Comparison of ENCODE assay signal across 8 cellular contexts in the genomic region with DNA sequence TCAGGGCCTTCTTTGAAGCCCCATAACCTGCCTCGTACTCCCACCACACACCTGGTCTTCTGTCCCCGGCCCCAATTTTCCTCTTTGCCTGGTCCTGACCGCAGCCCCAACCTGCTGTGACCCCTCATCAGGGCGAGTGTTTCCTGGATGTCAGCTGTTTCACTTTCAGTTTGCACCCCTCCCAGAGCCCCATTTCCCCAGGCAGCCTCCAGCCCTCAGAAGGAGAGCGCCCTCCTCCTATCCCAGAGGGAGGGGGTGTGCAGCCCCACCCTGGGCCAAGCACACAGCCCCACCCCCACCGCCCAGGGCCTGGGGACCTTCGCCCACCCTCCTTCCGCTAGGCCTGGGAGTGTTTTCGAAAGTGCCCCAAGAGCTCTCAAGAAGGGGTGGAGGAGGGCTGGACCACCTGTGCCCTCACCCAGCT. TPM values are rescaled to one million over a fixed set of nuclear protein-coding genes. Genes with fewer than 3 reads are reported as not detected.
DNase-seq lines count a peak whose midpoint lies in the region; ATAC-seq, FAIRE-seq and TF ChIP-seq lines count a peak whose summit lies in the region.

No MANE protein-coding gene starts in this region.

- intact Hi-C loops in left ventricle myocardium inferior (cut with micrococcal nuclease) (no loop called here), left ventricle myocardium superior (cut with micrococcal nuclease) (no loop called here), kidney (cut with DNase I) (no loop called here)

- FAIRE-seq in kidney (lab: Jason Lieb, UNC), result no peak

- H3K27me3 ChIP-seq in left ventricle myocardium inferior (ENCODE audit: low read depth) (no peaks in the 10 kb centered on the region), tibial nerve (no peaks in the 10 kb centered on the region)

- WGBS in tibial nerve, 2 donors, result 70 to 72% methylated on average over 6 to 7 of the region's 9 CpGs

- H3K27ac ChIP-seq in left ventricle myocardium inferior (replicated peaks), result peak overlapping the region; percentile 92
- peak overlapping the region in 1 of 2 donors; percentile 48 for H3K27ac ChIP-seq in kidney (ENCODE audit: low read depth in 2 of 2, low read length in 2 of 2)
- peak overlapping the region in 3 of 4 donors; percentile 87 to 93 (median 91) for H3K27ac ChIP-seq in tibial nerve

- no peaks in the 10 kb centered on the region for H3K9me3 ChIP-seq in left ventricle myocardium inferior (replicated peaks)
- H3K9me3 ChIP-seq in kidney (ENCODE audit: control insufficient read depth in 1 of 2, low read length in 2 of 2), result no peaks in the 10 kb centered on the region
- H3K9me3 ChIP-seq in tibial nerve, result no peaks in the 10 kb centered on the region

- TF ChIP-seq CTCF in left ventricle myocardium inferior (IDR thresholded peaks at IDR 0.05; ENCODE audit: borderline replicate concordance) (no peak), kidney (IDR thresholded peaks at IDR 0.05; ENCODE audit: borderline replicate concordance, extremely low read depth, insufficient read depth) (no peak), tibial nerve (IDR thresholded peaks at IDR 0.05) (no peak)

- TF ChIP-seq EP300 in tibial nerve (IDR thresholded peaks at IDR 0.05), result no peak

- TF ChIP-seq POLR2A in tibial nerve (IDR thresholded peaks at IDR 0.05), result no peak

- ATAC-seq in left ventricle myocardium superior (no peak), HG03097 (IDR thresholded peaks at IDR 0.05; ENCODE audit: low FRiP score, unreplicated experiment) (no peak)

- peak overlapping the region; percentile 8 to 10 for H3K9ac ChIP-seq in kidney (ENCODE audit: low read length in 2 of 2)

- H3K4me3 ChIP-seq in left ventricle myocardium inferior (peak overlapping the region; percentile 97), kidney (ENCODE audit: low read length in 2 of 2) (peak overlapping the region in 1 of 2 donors; percentile 91), tibial nerve (peak overlapping the region in 3 of 4 donors; percentile 78 to 96 (median 83))

- H3K36me3 ChIP-seq in left ventricle myocardium inferior (peaks cover 39% of the 10 kb centered on the region), kidney (ENCODE audit: control insufficient read depth in 1 of 2, insufficient read depth in 2 of 2, low read length in 2 of 2) (peaks cover 15 to 21% of the 10 kb centered on the region in 2 donors), tibial nerve (peaks cover 4 to 42% (median 21%) of the 10 kb centered on the region in 3 donors)

- no peak for DNase-seq in left ventricle myocardium inferior
- no peak for DNase-seq in left ventricle myocardium superior
- DNase-seq in activated effector memory CD4-positive, alpha-beta T cell treated with Interleukin-2 at 50 U/mL for 16 hours, result peak; percentile 32
- no peak for DNase-seq in kidney
- no peak for DNase-seq in tibial nerve (ENCODE audit: low spot score in 2 of 2)
- DNase-seq in DMS53 (lab: John Stamatoyannopoulos, UW), result no peak
- DNase-seq in Ammon's horn (ENCODE audit: low spot score), result no peak

- H3K4me1 ChIP-seq in left ventricle myocardium inferior (peaks cover 43% of the 10 kb centered on the region), kidney (ENCODE audit: control insufficient read depth in 1 of 2, insufficient read depth in 1 of 2, low read depth in 1 of 2, low read length in 2 of 2) (peaks cover 6 to 12% of the 10 kb centered on the region in 2 donors), tibial nerve (peaks cover 0 to 37% (median 18%) of the 10 kb centered on the region in 4 donors)

RNA-seq across cellular contexts. Expression of a gene that starts 1.5 kb away (rescaled TPM):
- 19.7 TPM for total RNA-seq in left ventricle myocardium inferior
- total RNA-seq in left ventricle myocardium superior, result 23.1 TPM
- 22.3 TPM for total RNA-seq in kidney
- 26.7 TPM for polyA plus RNA-seq in kidney (ENCODE audit: insufficient read depth, low read depth, low replicate concordance)
- total RNA-seq in tibial nerve, result 10 to 100 TPM in 2 of 4 donors, 1 to 10 TPM in 2; 7.9 to 15.3 (median 10.1) TPM

RNA-seq across cellular contexts. Expression of a gene that starts 42.5 kb away (rescaled TPM):
- total RNA-seq in left ventricle myocardium inferior, result 5.6 TPM
- total RNA-seq in left ventricle myocardium superior, result 6.1 TPM
- total RNA-seq in kidney, result 86.3 TPM
- 4.2 TPM for polyA plus RNA-seq in kidney (ENCODE audit: insufficient read depth, low read depth, low replicate concordance)
- total RNA-seq in tibial nerve, result 100 to 1,000 TPM in 2 of 4 donors, 10 to 100 TPM in 2; 76.8 to 101 (median 93.9) TPM

Comparison
In these comparisons a context has a peak if more than half of its experiments do, and no peak if none do; other contexts are left out.
1. RNA of a gene that starts 42.5 kb away (total RNA-seq): 76.8 to 101 TPM in tibial nerve and 86.3 TPM in kidney (single experiment); 6.1 TPM in left ventricle myocardium superior (single experiment) and 5.6 TPM in left ventricle myocardium inferior (single experiment); every median in the first group is over 10 times any median in the second.